In the genomic region with DNA sequence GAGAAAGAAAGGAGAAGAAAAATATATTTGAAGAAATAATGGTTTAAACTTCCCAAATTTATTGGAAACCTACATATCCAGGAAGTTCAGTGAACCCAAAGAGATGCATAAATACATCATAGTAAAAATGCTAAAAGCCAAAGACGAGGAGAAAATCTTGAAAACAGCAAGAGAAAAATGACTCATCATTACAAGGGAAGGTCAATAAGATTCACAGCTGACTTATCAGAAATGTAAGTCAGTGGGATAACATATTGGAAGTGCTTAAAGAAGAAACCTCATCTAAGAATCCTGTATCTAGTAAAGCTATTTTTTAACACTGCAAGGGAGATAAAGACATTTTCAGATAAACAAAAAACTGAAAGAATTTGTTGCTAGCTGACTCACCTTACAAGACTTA, we compare ENCODE assay signal across 20 cellular contexts.
"Had no signal": no experiment of that assay in that cellular context is flagged by ENCODE, and none has a peak within 500 bp of the region (broad histone marks: within the 10 kb centered on the region; RNA-seq: fewer than 3 reads in every experiment).

No MANE protein-coding gene starts in this region.

- H3K4me3 ChIP-seq: adrenal gland, breast epithelium, coronary artery, lower lobe of right lung, stomach, suprapubic skin, tibial nerve had no signal

- DNase-seq: activated naive CD4-positive, alpha-beta T cell; activated T-cell treated with anti-CD3 and anti-CD28 coated beads, Interleukin-2, amount 50 U/mL, for 1 hour; adrenal gland; cerebellar nuclear complex; foreskin keratinocyte; lower lobe of right lung; naive thymus-derived CD4-positive, alpha-beta T cell; occipital lobe; small intestine; stimulated activated CD4-positive, alpha-beta T cell treated with anti-CD3 and anti-CD28 coated beads, Interleukin-15, amount 100 ng/mL, for 24 hours; stomach; T-helper 9 cell had no signal

- ATAC-seq: foreskin keratinocyte; left lobe of liver; lower lobe of right lung; naive thymus-derived CD4-positive, alpha-beta T cell; sciatic nerve; stimulated activated memory B cell treated with anti-CD40 and anti-IgM and Interleukin-4, amounts not matched to agents 10 μg/mL and 1 μg/mL and 100 μg/mL, for 72 hours had no signal

- FAIRE-seq: small intestine had no signal

- H3K9me3 ChIP-seq: adrenal gland, breast epithelium, lower lobe of right lung, stomach, suprapubic skin, tibial nerve had no signal

- H3K4me1 ChIP-seq: breast epithelium, foreskin keratinocyte, lower lobe of right lung had no signal

- H3K27ac ChIP-seq: adrenal gland, breast epithelium, coronary artery, epithelial cell of prostate, foreskin keratinocyte, lower lobe of right lung, stomach, suprapubic skin, tibial nerve had no signal
